ENCODE assay signal across 8 cellular contexts in genomic region chr13:87274209-87274819, GRCh38.
DNase-seq lines count a peak whose midpoint lies in the region; ATAC-seq and TF ChIP-seq lines count a peak whose summit lies in the region.

No MANE protein-coding gene starts in this region.

- no peak overlapping the region for H3K56ac ChIP-seq in H9 (ENCODE audit: insufficient read length, low read depth, low read length)

- H2AFZ ChIP-seq in H9 (ENCODE audit: low read length), result no peak overlapping the region

- H2BK20ac ChIP-seq in H9 (ENCODE audit: low read depth, low read length, poor library complexity, severe bottlenecking), result no peak overlapping the region

- in situ Hi-C loops in astrocyte of the spinal cord (cut with HindIII; ENCODE audit: low sequenced_read_pairs), result no loop called here

- ATAC-seq in lung (ENCODE audit: insufficient read depth, low FRiP score), result no peak
- ATAC-seq in GM21515 (IDR thresholded peaks at IDR 0.05; ENCODE audit: unreplicated experiment), result no peak

- H3K4me3 ChIP-seq in astrocyte of the spinal cord (ENCODE audit: low read depth, low read length), result no peak overlapping the region
- H3K4me3 ChIP-seq in lung, result no peak overlapping the region
- H3K4me3 ChIP-seq in effector memory CD4-positive, alpha-beta T cell (ENCODE audit: insufficient read depth, low read depth, low read length, poor library complexity, severe bottlenecking), result no peak overlapping the region

- H3K9me3 ChIP-seq in H9 (ENCODE audit: control insufficient read depth, low read depth, low read length) (no peaks in the 10 kb centered on the region), lung (ENCODE audit: control insufficient read depth in 2 of 2, insufficient read depth in 1 of 2, low read length in 1 of 2) (no peaks in the 10 kb centered on the region)
- H3K9me3 ChIP-seq in effector memory CD4-positive, alpha-beta T cell (ENCODE audit: control insufficient read depth, low read length), result no peaks in the 10 kb centered on the region

- no peak overlapping the region for H3K23ac ChIP-seq in H9 (ENCODE audit: insufficient read length, low read depth, low read length)

- H3K27me3 ChIP-seq in H9 (ENCODE audit: insufficient read depth, low read length) (no peaks in the 10 kb centered on the region), lung (ENCODE audit: control insufficient read depth, insufficient read depth) (no peaks in the 10 kb centered on the region)
- no peaks in the 10 kb centered on the region for H3K27me3 ChIP-seq in effector memory CD4-positive, alpha-beta T cell (replicated peaks; ENCODE audit: control insufficient read depth, insufficient read depth, low read length, poor library complexity, severe bottlenecking)

- no peak overlapping the region for H3K27ac ChIP-seq in H9 (ENCODE audit: insufficient read length, low read depth, low read length)
- H3K27ac ChIP-seq in lung (ENCODE audit: low read depth in 1 of 2, low read length in 1 of 2), result no peak overlapping the region
- H3K27ac ChIP-seq in effector memory CD4-positive, alpha-beta T cell (ENCODE audit: insufficient read depth, low read length, poor library complexity, severe bottlenecking), result no peak overlapping the region

- no peak overlapping the region for H4K91ac ChIP-seq in H9 (ENCODE audit: insufficient read length, low read depth, low read length)

- no peak overlapping the region for H2BK5ac ChIP-seq in H9 (ENCODE audit: insufficient read length, low read length)

- H3K4me3 Mint-ChIP-seq in H9, result no peak overlapping the region

- H3K23me2 ChIP-seq in H9 (ENCODE audit: insufficient read length, low read depth, low read length, poor library complexity, severe bottlenecking), result no peaks in the 10 kb centered on the region

- H3K4me1 Mint-ChIP-seq in H9, result peaks cover 3 to 6% of the 10 kb centered on the region in 2 experiments; a peak in 3 of 4 replicates

- no CpG with 5 or more reads among the region's 1 CpG for WGBS in H9 (ENCODE audit: extremely low coverage, insufficient read length, low lambda C conversion rate)
- 4 to 9% methylated on average over 1 of the region's 1 CpG for WGBS in lung, 2 donors

- H2BK15ac ChIP-seq in H9 (ENCODE audit: low read depth, low read length), result no peak overlapping the region

- no peaks in the 10 kb centered on the region for H3K36me3 ChIP-seq in lung (ENCODE audit: control insufficient read depth in 2 of 2, insufficient read depth in 2 of 2, low read length in 2 of 2)
- H3K36me3 ChIP-seq in effector memory CD4-positive, alpha-beta T cell (ENCODE audit: control insufficient read depth, insufficient read depth, low read length), result no peaks in the 10 kb centered on the region

- H4K5ac ChIP-seq in H9 (ENCODE audit: insufficient read length, low read depth, low read length), result no peak overlapping the region

- H4K8ac ChIP-seq in H9 (replicated peaks; ENCODE audit: insufficient read length, low read depth, low read length), result no peak overlapping the region

- H3K79me1 ChIP-seq in H9 (ENCODE audit: insufficient read depth, low read depth, low read length, poor library complexity, severe bottlenecking), result no peaks in the 10 kb centered on the region

- no peak overlapping the region for H2BK120ac ChIP-seq in H9 (ENCODE audit: low read depth, low read length, poor library complexity, severe bottlenecking)

- H3K79me2 ChIP-seq in H9 (ENCODE audit: insufficient read depth, low read length), result no peaks in the 10 kb centered on the region

- H3K27me3 Mint-ChIP-seq in H9 (ENCODE audit: low read depth), result no peaks in the 10 kb centered on the region

- no peak overlapping the region for H3K9ac ChIP-seq in H9 (ENCODE audit: extremely low read depth, insufficient read length, low read length)

- H2BK12ac ChIP-seq in H9 (ENCODE audit: insufficient read length, low read depth, low read length), result no peak overlapping the region

- no peaks in the 10 kb centered on the region for H4K20me1 ChIP-seq in H9 (ENCODE audit: control insufficient read depth, insufficient read depth, insufficient read length)

- H3K27ac Mint-ChIP-seq in H9, result no peak overlapping the region

- TF ChIP-seq CTCF in H9 (conservative IDR thresholded peaks at IDR 0.05) (peak; percentile 83), astrocyte of the spinal cord (IDR thresholded peaks at IDR 0.05; ENCODE audit: low read depth, low read length) (peak; percentile 71), lung (IDR thresholded peaks at IDR 0.05; ENCODE audit: control extremely low read depth, extremely low read depth) (no peak)

- DNase-seq in DMS53 (lab: John Stamatoyannopoulos, UW) (peak; percentile 65), H9 (peak; percentile 36), NCI-H510A (lab: John Stamatoyannopoulos, UW) (peak; percentile 28), astrocyte of the spinal cord (ENCODE audit: low read depth, low spot score) (peak; percentile 70), lung (ENCODE audit: low spot score) (peak; percentile 34), mucosa of gallbladder (ENCODE audit: low spot score) (no peak)
- DNase-seq in effector memory CD4-positive, alpha-beta T cell, result no peak

- no peak overlapping the region for H3K18ac ChIP-seq in H9 (ENCODE audit: insufficient read length, low read depth, low read length)

- no peaks in the 10 kb centered on the region for H3K9me3 Mint-ChIP-seq in H9

- H3K4ac ChIP-seq in H9 (ENCODE audit: low read depth, low read length), result no peak overlapping the region

- H2AK5ac ChIP-seq in H9 (ENCODE audit: insufficient read length, low read length), result no peak overlapping the region

- H3K14ac ChIP-seq in H9 (ENCODE audit: insufficient read depth, low read length), result no peak overlapping the region

- H3K36me3 Mint-ChIP-seq in H9 (ENCODE audit: insufficient read depth in 1 of 3, low read depth in 3 of 3), result no peaks in the 10 kb centered on the region

- no peak overlapping the region for H3T11ph ChIP-seq in H9 (ENCODE audit: low read length)

- no peak overlapping the region for H3K4me2 ChIP-seq in H9 (ENCODE audit: insufficient read depth, insufficient read length, low read length)

- H3K4me1 ChIP-seq in H9 (ENCODE audit: insufficient read depth, low read length), result no peaks in the 10 kb centered on the region
- no peaks in the 10 kb centered on the region for H3K4me1 ChIP-seq in lung (ENCODE audit: control insufficient read depth in 2 of 2, insufficient read depth in 2 of 2, low read length in 2 of 2)
- H3K4me1 ChIP-seq in effector memory CD4-positive, alpha-beta T cell (ENCODE audit: control insufficient read depth, insufficient read depth, low read length, poor library complexity, severe bottlenecking), result no peaks in the 10 kb centered on the region

Comparison
In these comparisons a context has a peak if more than half of its experiments do, and no peak if none do; other contexts are left out.
1. DNase-seq: peak in DMS53 (single experiment), H9 (single experiment), NCI-H510A (single experiment), astrocyte of the spinal cord (single experiment) and lung (single experiment); none in mucosa of gallbladder (single experiment) and effector memory CD4-positive, alpha-beta T cell (0 of 3).